In genomic region chr13:98483636-98484288, GRCh38 we compare ENCODE assay signal across 8 cellular contexts.
DNase-seq lines count a peak whose midpoint lies in the region; ATAC-seq, FAIRE-seq and TF ChIP-seq lines count a peak whose summit lies in the region.

No MANE protein-coding gene starts in this region.

- H3K27ac ChIP-seq in WERI-Rb-1 (peak overlapping the region; percentile 67), gastroesophageal sphincter (peak overlapping the region in 3 of 4 donors; percentile 62 to 80 (median 70)), gastrocnemius medialis (peak overlapping the region; percentile 82 to 88 (median 86))

- no peaks in the 10 kb centered on the region for H3K9me3 ChIP-seq in WERI-Rb-1 (ENCODE audit: severe bottlenecking)
- H3K9me3 ChIP-seq in gastroesophageal sphincter = no peaks in the 10 kb centered on the region
- no peaks in the 10 kb centered on the region for H3K9me3 ChIP-seq in gastrocnemius medialis

- H3K27me3 ChIP-seq in WERI-Rb-1 (ENCODE audit: insufficient read depth, low read depth, severe bottlenecking) = no peaks in the 10 kb centered on the region
- no peaks in the 10 kb centered on the region for H3K27me3 ChIP-seq in gastroesophageal sphincter
- no peaks in the 10 kb centered on the region for H3K27me3 ChIP-seq in gastrocnemius medialis

- no peak for ATAC-seq in gastroesophageal sphincter
- peak; percentile 8 to 19 for ATAC-seq in gastrocnemius medialis
- no peak for ATAC-seq in HG02981 (IDR thresholded peaks at IDR 0.05; ENCODE audit: unreplicated experiment)
- ATAC-seq in GM21529 (IDR thresholded peaks at IDR 0.05; ENCODE audit: unreplicated experiment) = no peak

- intact Hi-C loops in gastrocnemius medialis (cut with DNase I; ENCODE audit: low total_unique reads) = loop anchor here (1.0 to 5.0 kb wide), 2 partner anchors 94 to 111 kb away; partner anchors contain the start of gene STK24

- H3K4me3 ChIP-seq in WERI-Rb-1 (ENCODE audit: low read depth, low read length) (peak overlapping the region; percentile 26; the same call in 1 of the 2 replicates), gastroesophageal sphincter (no peak overlapping the region), gastrocnemius medialis (peak overlapping the region; percentile 5 to 24 (median 14))

- DNase-seq in GM12891 (ENCODE audit: insufficient read length, low spot score) (no peak), WERI-Rb-1 (no peak), gastrocnemius medialis (peak in 1 of 2 donors; percentile 43)
- DNase-seq in activated effector memory CD4-positive, alpha-beta T cell treated with Interleukin-2 at 50 U/mL for 16 hours = no peak
- DNase-seq in stimulated activated CD4-positive, alpha-beta T cell treated with anti-CD3 and anti-CD28 coated beads, Interleukin-15, amount 100 ng/mL, for 24 hours = no peak

- TF ChIP-seq POLR2A in GM12891 (IDR thresholded peaks at IDR 0.05; ENCODE audit: low read depth, low read length) (no peak), gastroesophageal sphincter (IDR thresholded peaks at IDR 0.05) (no peak), gastrocnemius medialis (IDR thresholded peaks at IDR 0.05) (no peak)

- in situ Hi-C loops in gastrocnemius medialis (cut with MboI; ENCODE audit: low sequenced_read_pairs in 4 of 4) = loop anchor here in 2 of 4 donors (10.0 kb wide), 1 partner anchor 91 kb away; the partner anchor contains the start of gene STK24 (in 2 of the 2)

- no peak for TF ChIP-seq EP300 in gastroesophageal sphincter (IDR thresholded peaks at IDR 0.05)

- TF ChIP-seq CTCF in WERI-Rb-1 (IDR thresholded peaks at IDR 0.05; ENCODE audit: low read depth, low read length) (no peak), gastroesophageal sphincter (IDR thresholded peaks at IDR 0.05) (no peak), gastrocnemius medialis (IDR thresholded peaks at IDR 0.05 in 4 of 5, conservative IDR thresholded peaks at IDR 0.05 in 1 of 5) (no peak)

- peaks cover 2 to 100% (median 42%) of the 10 kb centered on the region in 3 donors for H3K4me1 ChIP-seq in gastroesophageal sphincter
- H3K4me1 ChIP-seq in gastrocnemius medialis = peaks cover 75 to 83% of the 10 kb centered on the region in 2 donors

- WGBS in gastroesophageal sphincter (ENCODE audit: low coverage in 1 of 2), 2 donors = 70 to 71% methylated on average over 11 to 13 of the region's 13 CpGs

- FAIRE-seq in GM12891 (lab: Jason Lieb, UNC) = peak; percentile 20

- peaks cover 5% of the 10 kb centered on the region; the same call in 1 of the 2 replicates for H3K36me3 ChIP-seq in WERI-Rb-1
- H3K36me3 ChIP-seq in gastroesophageal sphincter = peaks cover 0 to 6% of the 10 kb centered on the region in 2 donors
- no peaks in the 10 kb centered on the region for H3K36me3 ChIP-seq in gastrocnemius medialis

TF ChIP-seq in GM12891, 5 proteins besides CTCF, POLR2A, EP300 and RAD21:
- TF ChIP-seq POLR2AphosphoS5 (IDR thresholded peaks at IDR 0.05; ENCODE audit: low read depth, low read length) = no peak
- no peak for TF ChIP-seq TAF1 (IDR thresholded peaks at IDR 0.05; ENCODE audit: low read depth, low read length)
- TF ChIP-seq PAX5 (IDR thresholded peaks at IDR 0.05; ENCODE audit: insufficient read depth, low read length, severe bottlenecking) = no peak
- TF ChIP-seq POU2F2 (IDR thresholded peaks at IDR 0.05; ENCODE audit: low read depth, low read length) = no peak
- TF ChIP-seq SPI1 (IDR thresholded peaks at IDR 0.05; ENCODE audit: low read depth, low read length) = no peak

Comparison
In these comparisons a context has a peak if more than half of its experiments do, and no peak if none do; other contexts are left out.
1. H3K4me3 ChIP-seq: peak in WERI-Rb-1 (single experiment) and gastrocnemius medialis (4 of 4); none in gastroesophageal sphincter (0 of 2).
2. ATAC-seq: peak in gastrocnemius medialis (2 of 2); none in gastroesophageal sphincter (single experiment), HG02981 (single experiment) and GM21529 (single experiment).
3. Peak in every context shown above with its lines, with median percentiles within 50 percentile points of each other: H3K27ac ChIP-seq.